ENCODE assay signal across 8 cellular contexts in the genomic region with DNA sequence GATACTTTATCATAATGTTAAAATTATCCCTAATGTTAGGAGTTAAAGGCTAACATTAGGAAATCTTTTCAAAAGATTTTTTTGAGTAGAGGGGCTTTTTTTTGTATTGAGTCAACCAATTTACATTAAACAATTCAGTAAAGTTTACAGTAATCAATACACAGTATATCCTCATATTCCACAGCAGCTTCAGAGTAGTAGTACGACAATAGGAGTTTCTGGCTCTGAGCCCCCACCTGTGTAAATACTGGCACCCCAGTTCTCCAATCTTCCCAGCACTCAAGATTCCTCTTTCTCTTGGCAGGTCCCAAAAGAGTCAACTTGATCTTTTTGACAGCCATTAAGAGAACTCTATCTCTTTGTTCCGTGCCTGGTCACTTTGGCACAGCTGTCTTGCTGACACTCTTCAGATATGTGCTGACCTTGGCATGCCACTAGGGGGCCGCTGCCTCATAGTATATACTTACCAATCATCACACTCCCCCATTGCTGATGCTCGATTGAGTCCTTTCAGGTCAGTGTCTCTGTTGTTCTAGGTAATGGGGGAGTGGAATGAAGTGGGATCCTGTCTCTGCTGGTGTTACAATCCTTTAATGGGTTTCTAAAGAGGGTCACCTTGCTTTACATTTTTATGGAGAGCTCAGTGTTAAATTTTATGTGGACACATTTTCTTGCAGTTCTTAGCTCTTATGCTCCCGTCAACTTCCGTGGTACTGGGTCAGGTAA. TPM values are rescaled to one million over a fixed set of nuclear protein-coding genes. Genes with fewer than 3 reads are reported as not detected.
DNase-seq lines count a peak whose midpoint lies in the region; ATAC-seq and TF ChIP-seq lines count a peak whose summit lies in the region.

No MANE protein-coding gene starts in this region.

- DNase-seq in CD14-positive monocyte (ENCODE audit: low spot score) = peak; percentile 69
- DNase-seq in NCI-H748 (lab: John Stamatoyannopoulos, UW; ENCODE audit: unreplicated experiment) = peak; percentile 71
- peak; percentile 89 for DNase-seq in activated CD8-positive, alpha-beta T cell treated with anti-CD3 and anti-CD28 coated beads for 36 hours
- peak; percentile 59 to 64 (median 62) for DNase-seq in effector memory CD8-positive, alpha-beta T cell
- peak; percentile 71 for DNase-seq in midbrain (lab: John Stamatoyannopoulos, UW)
- peak; percentile 40 to 47 for DNase-seq in stimulated activated CD8-positive, alpha-beta memory T cell treated with anti-CD3 and anti-CD28 coated beads, Interleukin-4, amount 100 ng/mL, for 4 hours (ENCODE audit: low read depth in 2 of 2, low spot score in 1 of 2)

- POLR2A ChIA-PET in activated CD8-positive, alpha-beta T cell treated with anti-CD3 and anti-CD28 coated beads for 36 hours (lab: Charles Lee) = interaction anchor here (0.8 kb wide), 1 partner anchor 105 kb away, joined by 3 read pairs; no protein-coding TSS in a partner anchor

- intact Hi-C loops in CD14-positive monocyte (cut with micrococcal nuclease) = loop anchor here (1.0 to 5.0 kb wide), 2 partner anchors 63 to 107 kb away; no protein-coding TSS in a partner anchor
- intact Hi-C loops in activated CD8-positive, alpha-beta T cell treated with anti-CD3 and anti-CD28 coated beads for 36 hours (cut with micrococcal nuclease) = loop anchor here (1.0 kb wide), 1 partner anchor 108 kb away; no protein-coding TSS in a partner anchor

- H3K36me3 Mint-ChIP-seq in CD14-positive monocyte = no peaks in the 10 kb centered on the region
- no peaks in the 10 kb centered on the region for H3K36me3 Mint-ChIP-seq in activated CD8-positive, alpha-beta T cell treated with anti-CD3 and anti-CD28 coated beads for 36 hours (ENCODE audit: low read depth)
- H3K36me3 Mint-ChIP-seq in effector memory CD8-positive, alpha-beta T cell (ENCODE audit: insufficient read depth) = no peaks in the 10 kb centered on the region

- no peak overlapping the region for H3K4me3 Mint-ChIP-seq in CD14-positive monocyte
- no peak overlapping the region for H3K4me3 Mint-ChIP-seq in activated CD8-positive, alpha-beta T cell treated with anti-CD3 and anti-CD28 coated beads for 36 hours
- H3K4me3 Mint-ChIP-seq in effector memory CD8-positive, alpha-beta T cell = no peak overlapping the region

- peak; percentile 95 for TF ChIP-seq CTCF in CD14-positive monocyte (IDR thresholded peaks at IDR 0.05)
- peak; percentile 85 for TF ChIP-seq CTCF in activated CD8-positive, alpha-beta T cell treated with anti-CD3 and anti-CD28 coated beads for 36 hours (IDR thresholded peaks at IDR 0.05)

- H3K4me1 Mint-ChIP-seq in CD14-positive monocyte = peaks cover 33% of the 10 kb centered on the region
- peaks cover 11% of the 10 kb centered on the region for H3K4me1 Mint-ChIP-seq in activated CD8-positive, alpha-beta T cell treated with anti-CD3 and anti-CD28 coated beads for 36 hours (ENCODE audit: low read depth)
- peaks cover 7 to 9% of the 10 kb centered on the region in 2 donors for H3K4me1 Mint-ChIP-seq in effector memory CD8-positive, alpha-beta T cell (ENCODE audit: low read depth in 2 of 2)

- CTCF ChIA-PET in activated CD8-positive, alpha-beta T cell treated with anti-CD3 and anti-CD28 coated beads for 36 hours (lab: Charles Lee) = interaction anchor here (0.6 to 7.7 kb wide), 55 partner anchors 9 to 661 kb away, joined by 3 to 183 read pairs (median 5); a partner anchor contains a TSS

- no peak overlapping the region for H3K27ac Mint-ChIP-seq in CD14-positive monocyte
- no peak overlapping the region for H3K27ac Mint-ChIP-seq in activated CD8-positive, alpha-beta T cell treated with anti-CD3 and anti-CD28 coated beads for 36 hours
- H3K27ac Mint-ChIP-seq in effector memory CD8-positive, alpha-beta T cell = no peak overlapping the region

- ATAC-seq in GM19324 (IDR thresholded peaks at IDR 0.05; ENCODE audit: low FRiP score, unreplicated experiment) (peak; percentile 92), HG03378 (IDR thresholded peaks at IDR 0.05; ENCODE audit: unreplicated experiment) (peak; percentile 99)
- ATAC-seq in activated CD8-positive, alpha-beta T cell treated with anti-CD3 and anti-CD28 coated beads for 36 hours = peak; percentile 100
- ATAC-seq in effector memory CD8-positive, alpha-beta T cell (replicated peaks) = peak; percentile 99

- H3K9me3 Mint-ChIP-seq in CD14-positive monocyte = no peaks in the 10 kb centered on the region
- no peaks in the 10 kb centered on the region for H3K9me3 Mint-ChIP-seq in activated CD8-positive, alpha-beta T cell treated with anti-CD3 and anti-CD28 coated beads for 36 hours
- H3K9me3 Mint-ChIP-seq in effector memory CD8-positive, alpha-beta T cell = no peaks in the 10 kb centered on the region

- H3K27me3 Mint-ChIP-seq in CD14-positive monocyte (ENCODE audit: low read depth in 3 of 3) = peaks cover 0 to 5% (median 0%) of the 10 kb centered on the region in 3 donors
- H3K27me3 Mint-ChIP-seq in activated CD8-positive, alpha-beta T cell treated with anti-CD3 and anti-CD28 coated beads for 36 hours = no peaks in the 10 kb centered on the region
- H3K27me3 Mint-ChIP-seq in effector memory CD8-positive, alpha-beta T cell = no peaks in the 10 kb centered on the region

RNA-seq across cellular contexts. Expression of a gene that starts 19.5 kb away (rescaled TPM):
- 100 to 1,000 TPM; 171 to 264 TPM for polyA plus RNA-seq in CD14-positive monocyte
- total RNA-seq in activated CD8-positive, alpha-beta T cell treated with anti-CD3 and anti-CD28 coated beads for 36 hours = 100 to 1,000 TPM; 257 to 272 TPM

Comparison
In these comparisons a context has a peak if more than half of its experiments do, and no peak if none do; other contexts are left out.
1. Peak in every context shown above with its lines: DNase-seq and ATAC-seq.